ENCODE assay signal across 29 cellular contexts in the genomic region with DNA sequence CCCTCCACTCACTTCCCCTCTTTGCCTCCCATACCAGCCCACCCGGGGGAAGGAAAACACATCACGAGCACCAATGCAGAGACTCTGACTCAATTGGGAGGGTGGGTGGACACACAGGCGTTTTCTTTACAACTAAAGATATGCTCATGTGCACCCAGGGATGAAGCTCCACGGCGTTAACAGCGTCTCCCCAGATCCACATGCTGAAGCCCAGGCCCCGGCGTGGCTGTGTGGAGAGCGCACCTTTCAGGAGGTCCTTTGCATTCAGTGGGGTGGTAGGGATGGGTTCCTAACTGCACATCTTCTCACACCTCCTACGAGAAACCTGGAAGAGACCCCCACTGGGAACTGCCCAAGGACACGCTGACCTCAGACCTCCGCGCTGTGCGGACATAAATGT.
"Had no signal": no experiment of that assay in that cellular context is flagged by ENCODE, and none has a peak within 500 bp of the region (broad histone marks: within the 10 kb centered on the region; RNA-seq: fewer than 3 reads in every experiment).

No MANE protein-coding gene starts in this region.

- H3K4me3 ChIP-seq: neural progenitor cell, ovary, psoas muscle, right lobe of liver, sigmoid colon, spleen, thoracic aorta, thyroid gland, tibial nerve, upper lobe of right lung, uterus had no signal

- H3K27me3 Mint-ChIP-seq: naive thymus-derived CD4-positive, alpha-beta T cell; progenitor cell of endocrine pancreas; stimulated activated naive CD8-positive, alpha-beta T cell treated with anti-CD3 and anti-CD28 coated beads, Interleukin-15, amount 100 ng/mL, for 72 hours had no signal

- H2AFZ ChIP-seq: neural progenitor cell, parathyroid adenoma had no signal

- H3K9me3 ChIP-seq: ovary, psoas muscle, right lobe of liver, sigmoid colon, spleen, thoracic aorta, thyroid gland, tibial nerve, upper lobe of right lung, uterus had no signal

- H3K9ac ChIP-seq: neural progenitor cell, parathyroid adenoma had no signal

- ATAC-seq: naive thymus-derived CD4-positive, alpha-beta T cell; natural killer cell; psoas muscle; right cardiac atrium; right lobe of liver; stimulated activated memory B cell treated with anti-CD40 and anti-IgM and Interleukin-4, amounts not matched to agents 10 μg/mL and 1 μg/mL and 100 μg/mL, for 72 hours; stimulated activated naive CD8-positive, alpha-beta T cell treated with anti-CD3 and anti-CD28 coated beads, Interleukin-15, amount 100 ng/mL, for 72 hours; stimulated activated naive CD8-positive, alpha-beta T cell treated with anti-CD3 and anti-CD28 coated beads, Interleukin-15, Interleukin-2, amounts not matched to agents 100 U/mL and 50 U/mL, for 24 hours; upper lobe of right lung had no signal

- H3K27ac Mint-ChIP-seq: natural killer cell; nephron; neural progenitor cell; progenitor cell of endocrine pancreas; stimulated activated memory B cell treated with anti-CD40 and anti-IgM and Interleukin-4, amounts not matched to agents 10 μg/mL and 1 μg/mL and 100 μg/mL, for 72 hours had no signal

- H3K4me3 Mint-ChIP-seq: naive thymus-derived CD4-positive, alpha-beta T cell; natural killer cell; nephron; neural progenitor cell; stimulated activated memory B cell treated with anti-CD40 and anti-IgM and Interleukin-4, amounts not matched to agents 10 μg/mL and 1 μg/mL and 100 μg/mL, for 72 hours; stimulated activated naive CD8-positive, alpha-beta T cell treated with anti-CD3 and anti-CD28 coated beads, Interleukin-15, amount 100 ng/mL, for 72 hours had no signal

- DNase-seq: naive thymus-derived CD4-positive, alpha-beta T cell; natural killer cell; occipital lobe; ovary; psoas muscle; right cardiac atrium; right lobe of liver; small intestine; spleen; stimulated activated CD4-positive, alpha-beta T cell treated with anti-CD3 and anti-CD28 coated beads, Interleukin-12 subunit alpha, Interleukin-12 subunit beta, amount 100 ng/mL, for 4 hours; stimulated activated CD4-positive, alpha-beta T cell treated with anti-CD3 and anti-CD28 coated beads, Interleukin-1b, Interleukin-23, amount 100 ng/mL, for 48 hours; stimulated activated CD4-positive, alpha-beta T cell treated with anti-CD3 and anti-CD28 coated beads, Interleukin-4, amount 100 ng/mL, for 1 hour; stimulated activated CD4-positive, alpha-beta T cell treated with anti-CD3 and anti-CD28 coated beads, Interleukin-4, amount 100 ng/mL, for 4 hours; stimulated activated CD8-positive, alpha-beta memory T cell treated with anti-CD3 and anti-CD28 coated beads, Interleukin-4, amount 100 ng/mL, for 48 hours; stimulated activated naive CD4-positive, alpha-beta T cell; stimulated activated naive CD8-positive, alpha-beta T cell treated with anti-CD3 and anti-CD28 coated beads, Interleukin-15, amount 100 ng/mL, for 72 hours; stimulated activated naive CD8-positive, alpha-beta T cell treated with anti-CD3 and anti-CD28 coated beads, Interleukin-15, Interleukin-2, amounts not matched to agents 100 U/mL and 50 U/mL, for 24 hours; thyroid gland; trophoblast cell; upper lobe of right lung; uterus had no signal

- H3K36me3 ChIP-seq: neural progenitor cell, ovary, right lobe of liver, uterus had no signal

- H3K9me3 Mint-ChIP-seq: naive thymus-derived CD4-positive, alpha-beta T cell; natural killer cell; nephron; neural progenitor cell; stimulated activated naive CD8-positive, alpha-beta T cell treated with anti-CD3 and anti-CD28 coated beads, Interleukin-15, amount 100 ng/mL, for 72 hours had no signal

- H3K79me2 ChIP-seq: parathyroid adenoma had no signal

- H3K27me3 ChIP-seq: neural progenitor cell, ovary, right lobe of liver, sigmoid colon, spleen, thyroid gland, tibial nerve, upper lobe of right lung, uterus had no signal

- H3K27ac ChIP-seq: neural progenitor cell, ovary, parathyroid adenoma, psoas muscle, right lobe of liver, sigmoid colon, spleen, thoracic aorta, thyroid gland, upper lobe of right lung, uterus had no signal

- H3K4me1 ChIP-seq: neural progenitor cell, parathyroid adenoma, right lobe of liver, uterus had no signal

- H3K36me3 Mint-ChIP-seq: natural killer cell; stimulated activated memory B cell treated with anti-CD40 and anti-IgM and Interleukin-4, amounts not matched to agents 10 μg/mL and 1 μg/mL and 100 μg/mL, for 72 hours had no signal

- H3K4me2 ChIP-seq: neural progenitor cell had no signal
